In genomic region chr17:11486726-11487310, GRCh38 we compare ENCODE assay signal across 23 cellular contexts.
"Had no signal": no experiment of that assay in that cellular context is flagged by ENCODE, and none has a peak within 500 bp of the region (broad histone marks: within the 10 kb centered on the region; RNA-seq: fewer than 3 reads in every experiment).

No MANE protein-coding gene starts in this region.

- H3K9me3 Mint-ChIP-seq: activated B cell treated with CpG ODN at 0.5 μM for 24 hours had no signal

- H3K4me3 ChIP-seq: gastrocnemius medialis, mucosa of descending colon, right lobe of liver, tibial nerve had no signal

- DNase-seq: activated B cell treated with CpG ODN at 0.5 μM for 24 hours; activated CD4-positive, alpha-beta T cell treated with anti-CD3 and anti-CD28 coated beads, Interleukin-2, amount 50 U/mL, for 1 hour; activated CD8-positive, alpha-beta T cell treated with anti-CD3 and anti-CD28 coated beads for 36 hours; activated T-cell treated with anti-CD3 and anti-CD28 coated beads, Interleukin-2, amount 50 U/mL, for 48 hours; anterior cingulate cortex; effector CD8-positive, alpha-beta T cell; gastrocnemius medialis; hippocampal formation; mucosa of descending colon; nucleus accumbens; posterior cingulate gyrus; right lobe of liver; stimulated activated CD4-positive, alpha-beta T cell treated with anti-CD3 and anti-CD28 coated beads, Interleukin-2, amount 100 ng/mL, for 48 hours; stimulated activated naive CD4-positive, alpha-beta T cell treated with Interleukin-2 at 50 U/mL for 16 hours; T-helper 1 cell had no signal

- H3K27me3 Mint-ChIP-seq: activated B cell treated with CpG ODN at 0.5 μM for 24 hours; activated CD8-positive, alpha-beta T cell treated with anti-CD3 and anti-CD28 coated beads for 36 hours; central memory CD8-positive, alpha-beta T cell; dendritic cell treated with granulocyte-macrophage colony-stimulating factor and Interleukin-4, amounts not matched to agents 40 ng/mL and 50 ng/mL, for 4 days; memory B cell; natural killer cell treated with Interleukin-12 subunit alpha and Interleukin-12 subunit beta and Interleukin-15 and Interleukin-18, amount 100 ng/mL, for 72 hours had no signal

- ATAC-seq: activated CD8-positive, alpha-beta T cell treated with anti-CD3 and anti-CD28 coated beads for 36 hours; activated naive CD4-positive, alpha-beta T cell treated with anti-CD3 and anti-CD28 coated beads, Interleukin-2, amount 50 U/mL, for 72 hours; gastrocnemius medialis; mucosa of descending colon; natural killer cell treated with Interleukin-12 subunit alpha and Interleukin-12 subunit beta and Interleukin-15 and Interleukin-18, amount 100 ng/mL, for 72 hours; right lobe of liver had no signal

- H3K4me1 Mint-ChIP-seq: activated B cell treated with CpG ODN at 0.5 μM for 24 hours; central memory CD8-positive, alpha-beta T cell; memory B cell had no signal

- H3K4me3 Mint-ChIP-seq: activated B cell treated with CpG ODN at 0.5 μM for 24 hours; activated CD8-positive, alpha-beta T cell treated with anti-CD3 and anti-CD28 coated beads for 36 hours; central memory CD8-positive, alpha-beta T cell; dendritic cell treated with granulocyte-macrophage colony-stimulating factor and Interleukin-4, amounts not matched to agents 40 ng/mL and 50 ng/mL, for 4 days; memory B cell; natural killer cell treated with Interleukin-12 subunit alpha and Interleukin-12 subunit beta and Interleukin-15 and Interleukin-18, amount 100 ng/mL, for 72 hours; T-helper 2 cell treated with Interferon-gamma antibody and Interleukin-4, amounts not matched to agents 5 μg/mL and 100 μg/mL, for 36 hours had no signal

- H3K36me3 Mint-ChIP-seq: activated naive CD4-positive, alpha-beta T cell treated with anti-CD3 and anti-CD28 coated beads, Interleukin-2, amount 50 U/mL, for 72 hours; memory B cell; natural killer cell treated with Interleukin-12 subunit alpha and Interleukin-12 subunit beta and Interleukin-15 and Interleukin-18, amount 100 ng/mL, for 72 hours had no signal

- H3K4me1 ChIP-seq: gastrocnemius medialis, right lobe of liver, tibial nerve had no signal

- H3K27ac ChIP-seq: gastrocnemius medialis, right lobe of liver, tibial nerve had no signal

- H3K27ac Mint-ChIP-seq: activated B cell treated with CpG ODN at 0.5 μM for 24 hours; activated CD8-positive, alpha-beta T cell treated with anti-CD3 and anti-CD28 coated beads for 36 hours; activated naive CD4-positive, alpha-beta T cell treated with anti-CD3 and anti-CD28 coated beads, Interleukin-2, amount 50 U/mL, for 72 hours; activated T-helper 2 cell treated with anti-CD3 and anti-CD28 coated beads, Interferon-gamma antibody, Interleukin-2, Interleukin-4, amounts not matched to agents 10 μg/mL and 5 μg/mL and 100 μg/mL, durations not matched to agents 14 hours and 24 hours and 36 hours; dendritic cell treated with granulocyte-macrophage colony-stimulating factor and Interleukin-4, amounts not matched to agents 40 ng/mL and 50 ng/mL, for 4 days; memory B cell; natural killer cell treated with Interleukin-12 subunit alpha and Interleukin-12 subunit beta and Interleukin-15 and Interleukin-18, amount 100 ng/mL, for 72 hours; T-helper 2 cell treated with Interferon-gamma antibody and Interleukin-4, amounts not matched to agents 5 μg/mL and 100 μg/mL, for 36 hours had no signal

- H3K9me3 ChIP-seq: gastrocnemius medialis, right lobe of liver, tibial nerve had no signal

- H3K36me3 ChIP-seq: gastrocnemius medialis, right lobe of liver, tibial nerve had no signal

- H3K27me3 ChIP-seq: gastrocnemius medialis, right lobe of liver, tibial nerve had no signal
